Comparison of ENCODE assay signal across 22 cellular contexts in the genomic region with DNA sequence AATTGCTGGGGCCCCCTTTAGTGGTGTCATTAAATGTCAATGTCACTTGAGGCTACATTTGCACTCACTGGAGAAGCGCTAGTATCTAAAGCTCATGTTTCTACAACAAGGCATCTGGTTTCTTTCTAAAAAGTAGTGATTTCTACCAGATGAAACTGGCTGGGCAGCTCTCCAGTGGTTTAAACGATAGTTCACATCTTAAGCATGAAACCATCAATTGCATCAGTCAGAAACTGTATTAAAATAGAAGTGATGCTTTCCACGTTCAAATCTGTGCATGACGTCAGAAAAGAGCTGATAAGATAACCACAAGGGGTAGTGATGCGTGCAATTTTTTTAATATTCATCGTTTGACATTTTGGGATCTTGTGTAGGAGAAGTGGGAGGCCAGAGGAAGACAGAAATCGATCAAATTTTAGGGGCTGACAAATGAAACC. TPM values are rescaled to one million over a fixed set of nuclear protein-coding genes. Genes with fewer than 3 reads are reported as not detected.
A peak's percentile ranks its signal among the peaks of the same experiment; 100 is the strongest.
DNase-seq lines count a peak whose midpoint lies in the region; ATAC-seq and TF ChIP-seq lines count a peak whose summit lies in the region.
"Had no signal": no experiment of that assay in that cellular context is flagged by ENCODE, and none has a peak within 500 bp of the region (broad histone marks: within the 10 kb centered on the region; RNA-seq: fewer than 3 reads in every experiment).

No MANE protein-coding gene starts in this region.

- TF ChIP-seq POLR2A in heart left ventricle (IDR thresholded peaks at IDR 0.05) = no peak

- TF ChIP-seq EP300 in neural cell (conservative IDR thresholded peaks at IDR 0.05; ENCODE audit: poor library complexity, severe bottlenecking) = no peak

- H3K27ac ChIP-seq in heart left ventricle (peak overlapping the region in 10 of 12 donors; percentile 13 to 80 (median 68)), neural cell (ENCODE audit: low read length) (no peak overlapping the region)
- H3K27ac ChIP-seq: pancreas had no signal

- H3K9me3 ChIP-seq in heart left ventricle (no peaks in the 10 kb centered on the region), neural cell (ENCODE audit: low read length) (no peaks in the 10 kb centered on the region)
- H3K9me3 ChIP-seq: pancreas had no signal

- TF ChIP-seq RAD21 in neural cell (conservative IDR thresholded peaks at IDR 0.05) = no peak

- H3K4me1 ChIP-seq in heart left ventricle = peaks cover 0 to 49% (median 29%) of the 10 kb centered on the region in 12 donors
- H3K4me1 ChIP-seq: pancreas had no signal

- no peaks in the 10 kb centered on the region for H3K9me2 ChIP-seq in neural cell (ENCODE audit: insufficient read depth, low read length)

- no peaks in the 10 kb centered on the region for H3K36me3 Mint-ChIP-seq in stimulated activated memory B cell treated with anti-CD40 and anti-IgM and Interleukin-4, amounts not matched to agents 10 μg/mL and 1 μg/mL and 100 μg/mL, for 72 hours
- H3K36me3 Mint-ChIP-seq: naive B cell had no signal

- H3K4me3 ChIP-seq in astrocyte of the cerebellum (ENCODE audit: low read depth, low read length) = no peak overlapping the region
- no peak overlapping the region for H3K4me3 ChIP-seq in heart left ventricle
- no peak overlapping the region for H3K4me3 ChIP-seq in neural cell (ENCODE audit: low read length)
- H3K4me3 ChIP-seq: pancreas had no signal

- no peak for TF ChIP-seq CTCF in astrocyte of the cerebellum (IDR thresholded peaks at IDR 0.05; ENCODE audit: low read depth, low read length, missing control alignments)
- no peak for TF ChIP-seq CTCF in heart left ventricle (IDR thresholded peaks at IDR 0.05)
- TF ChIP-seq CTCF in neural cell (IDR thresholded peaks at IDR 0.05; ENCODE audit: poor library complexity, severe bottlenecking) = no peak

- in situ Hi-C loops in astrocyte of the cerebellum (cut with HindIII; ENCODE audit: low sequenced_read_pairs) = no loop called here

- no peak overlapping the region for H3K9ac ChIP-seq in neural cell (ENCODE audit: low read length)

- H3K4me3 Mint-ChIP-seq in stimulated activated memory B cell treated with anti-CD40 and anti-IgM and Interleukin-4, amounts not matched to agents 10 μg/mL and 1 μg/mL and 100 μg/mL, for 72 hours = no peak overlapping the region
- H3K4me3 Mint-ChIP-seq: activated B cell treated with CpG ODN at 0.5 μM for 24 hours; activated T-cell treated with anti-CD3 and anti-CD28 coated beads, Interleukin-2, amount 50 U/mL, for 72 hours; naive B cell; stimulated activated naive CD8-positive, alpha-beta T cell treated with anti-CD3 and anti-CD28 coated beads, Interleukin-15, Interleukin-2, amounts not matched to agents 100 ng/mL and 50 ng/mL, for 24 hours had no signal

- H3K27me3 ChIP-seq in heart left ventricle (no peaks in the 10 kb centered on the region), neural cell (ENCODE audit: insufficient read depth, low read depth, low read length) (no peaks in the 10 kb centered on the region)

- H3K4me2 ChIP-seq in neural cell (ENCODE audit: low read length) = no peak overlapping the region

- intact Hi-C loops in heart left ventricle (cut with DNase I) = loop anchor here in 3 of 10 donors (5.0 to 10.0 kb wide), 3 partner anchors 75 to 195 kb away; no protein-coding TSS in a partner anchor

- no peaks in the 10 kb centered on the region for H4K20me1 ChIP-seq in neural cell (ENCODE audit: insufficient read depth)

- no peaks in the 10 kb centered on the region for H3F3A ChIP-seq in neural cell (ENCODE audit: insufficient read depth, low read length, poor library complexity, severe bottlenecking)

- no peak overlapping the region for H3K27ac Mint-ChIP-seq in stimulated activated memory B cell treated with anti-CD40 and anti-IgM and Interleukin-4, amounts not matched to agents 10 μg/mL and 1 μg/mL and 100 μg/mL, for 72 hours
- H3K27ac Mint-ChIP-seq: activated B cell treated with CpG ODN at 0.5 μM for 24 hours; activated naive CD4-positive, alpha-beta T cell treated with anti-CD3 and anti-CD28 coated beads, Interleukin-2, amount 50 U/mL, for 72 hours; activated T-cell treated with anti-CD3 and anti-CD28 coated beads, Interleukin-2, amount 50 U/mL, for 72 hours; naive B cell; stimulated activated naive CD8-positive, alpha-beta T cell treated with anti-CD3 and anti-CD28 coated beads, Interleukin-15, Interleukin-2, amounts not matched to agents 100 ng/mL and 50 ng/mL, for 24 hours had no signal

- ATAC-seq in heart left ventricle = peak in 3 of 4 donors; percentile 33 to 70 (median 60)
- no peak for ATAC-seq in stimulated activated memory B cell treated with anti-CD40 and anti-IgM and Interleukin-4, amounts not matched to agents 10 μg/mL and 1 μg/mL and 100 μg/mL, for 72 hours
- ATAC-seq in HG03571 (IDR thresholded peaks at IDR 0.05; ENCODE audit: unreplicated experiment) = no peak
- no peak for ATAC-seq in HG02852 (IDR thresholded peaks at IDR 0.05; ENCODE audit: unreplicated experiment)
- ATAC-seq: activated naive CD4-positive, alpha-beta T cell treated with anti-CD3 and anti-CD28 coated beads, Interleukin-2, amount 50 U/mL, for 72 hours; activated T-cell treated with anti-CD3 and anti-CD28 coated beads, Interleukin-2, amount 50 U/mL, for 72 hours; pancreas had no signal

- peak; percentile 75 for DNase-seq in NCI-H226
- DNase-seq in astrocyte of the cerebellum (ENCODE audit: low read depth) = peak; percentile 37
- peak in 3 of 5 donors; percentile 48 to 76 (median 52) for DNase-seq in heart left ventricle
- DNase-seq in activated CD8-positive, alpha-beta memory T cell treated with anti-CD3 and anti-CD28 coated beads, Interleukin-2, amount 50 U/mL, for 4 hours = no peak
- DNase-seq: activated B cell treated with CpG ODN at 0.5 μM for 24 hours; activated CD8-positive, alpha-beta memory T cell treated with anti-CD3 and anti-CD28 coated beads for 24 hours; activated T-cell treated with anti-CD3 and anti-CD28 coated beads, Interleukin-2, amount 50 U/mL, for 72 hours; naive B cell; NCI-H1105 treated with DMSO at 0.1 percent for 48 hours; NCI-H2107; NCI-H524 treated with DMSO at 0.1 percent for 48 hours; pancreas; SIG-M5; stimulated activated CD4-positive, alpha-beta T cell treated with anti-CD3 and anti-CD28 coated beads, Interleukin-2, amount 100 ng/mL, for 24 hours; trophoblast cell had no signal

- H3K27me3 Mint-ChIP-seq in stimulated activated memory B cell treated with anti-CD40 and anti-IgM and Interleukin-4, amounts not matched to agents 10 μg/mL and 1 μg/mL and 100 μg/mL, for 72 hours = no peaks in the 10 kb centered on the region
- H3K27me3 Mint-ChIP-seq: activated B cell treated with CpG ODN at 0.5 μM for 24 hours; naive B cell; stimulated activated naive CD8-positive, alpha-beta T cell treated with anti-CD3 and anti-CD28 coated beads, Interleukin-15, Interleukin-2, amounts not matched to agents 100 ng/mL and 50 ng/mL, for 24 hours had no signal

- H3K36me3 ChIP-seq in heart left ventricle (no peaks in the 10 kb centered on the region), neural cell (ENCODE audit: insufficient read depth, low read length) (no peaks in the 10 kb centered on the region)
- H3K36me3 ChIP-seq: pancreas had no signal

- peaks cover 6% of the 10 kb centered on the region for H3K9me3 Mint-ChIP-seq in stimulated activated memory B cell treated with anti-CD40 and anti-IgM and Interleukin-4, amounts not matched to agents 10 μg/mL and 1 μg/mL and 100 μg/mL, for 72 hours
- H3K9me3 Mint-ChIP-seq: activated T-cell treated with anti-CD3 and anti-CD28 coated beads, Interleukin-2, amount 50 U/mL, for 72 hours; stimulated activated naive CD8-positive, alpha-beta T cell treated with anti-CD3 and anti-CD28 coated beads, Interleukin-15, Interleukin-2, amounts not matched to agents 100 ng/mL and 50 ng/mL, for 24 hours had no signal

- peaks cover 65% of the 10 kb centered on the region for H3K79me2 ChIP-seq in neural cell (replicated peaks; ENCODE audit: insufficient read depth, low read length)

- WGBS in heart left ventricle, 4 donors = 36 to 40% (median 39%) methylated on average over 7 of the region's 7 CpGs

- no peaks in the 10 kb centered on the region for H3K4me1 Mint-ChIP-seq in stimulated activated memory B cell treated with anti-CD40 and anti-IgM and Interleukin-4, amounts not matched to agents 10 μg/mL and 1 μg/mL and 100 μg/mL, for 72 hours
- H3K4me1 Mint-ChIP-seq: activated B cell treated with CpG ODN at 0.5 μM for 24 hours, naive B cell had no signal

- H2AFZ ChIP-seq in neural cell (ENCODE audit: low read depth, low read length) = no peak overlapping the region

TF ChIP-seq in neural cell, 6 proteins besides CTCF, POLR2A, EP300 and RAD21:
- TF ChIP-seq MXI1 (conservative IDR thresholded peaks at IDR 0.05; ENCODE audit: poor library complexity, severe bottlenecking) = no peak
- TF ChIP-seq SMC3 (conservative IDR thresholded peaks at IDR 0.05; ENCODE audit: poor library complexity) = no peak
- peak; percentile 31 for TF ChIP-seq POLR2AphosphoS5 (IDR thresholded peaks at IDR 0.05)

RNA-seq across cellular contexts. Expression of gene PDE10A, which starts 13.3 kb away (rescaled TPM):
- total RNA-seq in heart left ventricle = 10 to 100 TPM in 8 of 9 donors, 1 to 10 TPM in 1; 8.6 to 22.4 (median 12.8) TPM
- polyA plus RNA-seq in heart left ventricle = 10 to 100 TPM in 1 of 2 donors, 1 to 10 TPM in 1; 4.2 to 17.7 TPM
- 43.7 and 52.4 TPM in 2 replicates for polyA plus RNA-seq in neural cell
- 107 and 116 TPM in 2 replicates for polyA minus RNA-seq in neural cell
- total RNA-seq: activated B cell treated with CpG ODN at 0.5 μM for 24 hours; activated naive CD4-positive, alpha-beta T cell treated with anti-CD3 and anti-CD28 coated beads, Interleukin-2, amount 50 U/mL, for 72 hours; activated T-cell treated with anti-CD3 and anti-CD28 coated beads, Interleukin-2, amount 50 U/mL, for 72 hours; T-helper 2 cell treated with Interferon-gamma antibody and Interleukin-4, amounts not matched to agents 100 ng/mL and 5 ng/mL, for 36 hours had no signal

Comparison
In these comparisons a context has a peak if more than half of its experiments do, and no peak if none do; other contexts are left out.
1. ATAC-seq: peak in heart left ventricle (3 of 4); none in stimulated activated memory B cell treated with anti-CD40 and anti-IgM and Interleukin-4, amounts not matched to agents 10 μg/mL and 1 μg/mL and 100 μg/mL, for 72 hours (single experiment), HG03571 (single experiment) and HG02852 (single experiment).